In the genomic region with DNA sequence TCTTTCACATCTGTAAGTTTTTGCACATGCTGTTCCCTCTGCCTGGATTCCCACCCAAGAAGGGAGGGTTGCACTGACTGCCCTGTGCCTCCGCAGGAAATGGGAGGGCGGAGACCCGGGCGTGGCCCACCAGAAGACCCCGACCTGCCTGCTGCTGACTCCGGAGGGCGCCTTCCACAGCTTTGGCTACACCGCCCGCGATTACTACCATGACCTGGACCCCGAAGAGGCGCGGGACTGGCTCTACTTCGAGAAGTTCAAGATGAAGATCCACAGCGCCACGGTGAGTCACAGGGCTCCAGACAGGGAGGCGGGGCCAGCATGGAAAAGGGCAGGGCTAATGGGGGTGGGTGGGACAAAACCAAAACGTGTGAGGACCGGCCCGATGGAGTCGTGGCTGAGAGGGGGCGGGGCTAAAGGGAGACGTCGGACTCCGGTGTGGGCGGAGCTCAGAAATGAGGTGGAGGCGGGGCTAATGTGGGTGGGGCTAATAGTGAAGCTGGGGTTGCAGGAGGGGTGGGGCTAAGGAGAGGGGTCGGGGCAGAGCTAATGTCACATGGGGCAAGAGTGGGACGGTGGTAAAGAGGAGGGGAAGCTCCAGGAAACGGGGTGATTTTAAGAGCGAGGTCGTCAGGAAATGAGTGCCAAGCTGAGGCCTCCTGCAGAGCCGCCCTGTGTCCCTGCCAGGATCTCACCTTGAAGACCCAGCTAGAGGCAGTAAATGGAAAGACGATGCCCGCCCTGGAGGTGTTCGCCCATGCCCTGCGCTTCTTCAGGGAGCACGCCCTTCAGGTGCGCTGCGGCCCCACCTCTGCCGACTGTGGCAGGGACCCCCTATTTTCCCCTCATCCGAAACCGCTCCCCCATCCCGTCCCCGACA, we compare ENCODE assay signal across 8 cellular contexts.
DNase-seq lines count a peak whose midpoint lies in the region; ATAC-seq and TF ChIP-seq lines count a peak whose summit lies in the region.

No MANE protein-coding gene starts in this region.

- no peaks in the 10 kb centered on the region for H4K20me1 ChIP-seq in BLaER1

- no peaks in the 10 kb centered on the region for H3K9me3 ChIP-seq in BLaER1

- 0 out of 2 replicates have a peak, but pooled peaks cover 2% of the 10 kb centered on the region for H3K27me3 ChIP-seq in BLaER1

- H3K36me3 ChIP-seq in BLaER1: no peaks in the 10 kb centered on the region

- no peak for ATAC-seq in HG03460 (IDR thresholded peaks at IDR 0.05; ENCODE audit: unreplicated experiment)
- ATAC-seq in GM21528 (IDR thresholded peaks at IDR 0.05; ENCODE audit: low FRiP score, unreplicated experiment): no peak

- in situ Hi-C loops in astrocyte of the spinal cord (cut with HindIII; ENCODE audit: low sequenced_read_pairs): no loop called here

- no peak overlapping the region for H3K9ac ChIP-seq in BLaER1

- peak overlapping the region; percentile 32 for H3K4me2 ChIP-seq in BLaER1

- TF ChIP-seq CTCF in astrocyte of the spinal cord (IDR thresholded peaks at IDR 0.05; ENCODE audit: low read depth, low read length): no peak

- no peak overlapping the region for H3K4me3 ChIP-seq in BLaER1
- H3K4me3 ChIP-seq in astrocyte of the spinal cord (ENCODE audit: low read depth, low read length): no peak overlapping the region

- H3K4me1 ChIP-seq in BLaER1: peaks cover 8% of the 10 kb centered on the region; the same call in 1 of the 2 replicates

- DNase-seq in HuH-7.5 (ENCODE audit: low spot score) (peak; percentile 88), T-helper 22 cell (ENCODE audit: low read depth) (peak; percentile 74), astrocyte of the spinal cord (ENCODE audit: low read depth, low spot score) (peak; percentile 59), kidney tubule cell (ENCODE audit: low spot score) (peak; percentile 12)
- DNase-seq in stimulated activated CD8-positive, alpha-beta memory T cell treated with anti-CD3 and anti-CD28 coated beads, Interleukin-15, amount 100 ng/mL, for 48 hours (ENCODE audit: low read depth in 2 of 2): peak; percentile 45 to 55

- no peak overlapping the region for H3K27ac ChIP-seq in BLaER1

Comparison
In these comparisons a context has a peak if more than half of its experiments do, and no peak if none do; other contexts are left out.
1. DNase-seq: peak in every context shown above with its lines; median percentile 88 in HuH-7.5; 74 in T-helper 22 cell; 59 in astrocyte of the spinal cord; 50 in stimulated activated CD8-positive, alpha-beta memory T cell treated with anti-CD3 and anti-CD28 coated beads, Interleukin-15, amount 100 ng/mL, for 48 hours; 12 in kidney tubule cell.